ENCODE assay signal across 15 cellular contexts in genomic region chr15:29134239-29134638, GRCh38.
DNase-seq lines count a peak whose midpoint lies in the region; ATAC-seq and TF ChIP-seq lines count a peak whose summit lies in the region.
"Had no signal": no experiment of that assay in that cellular context is flagged by ENCODE, and none has a peak within 500 bp of the region (broad histone marks: within the 10 kb centered on the region; RNA-seq: fewer than 3 reads in every experiment).

No MANE protein-coding gene starts in this region.

- no peak overlapping the region for H3K27ac ChIP-seq in neuronal stem cell (replicated peaks; ENCODE audit: low read length)
- H3K27ac ChIP-seq in sigmoid colon: no peak overlapping the region
- H3K27ac ChIP-seq: BLaER1 treated with 17β-estradiol and CSF1 and Interleukin-3, amounts not matched to agents 10 nM and 100 nM had no signal

- no peak overlapping the region for H2BK15ac ChIP-seq in neuronal stem cell (ENCODE audit: low read length)

- no peak overlapping the region for H2BK12ac ChIP-seq in neuronal stem cell (ENCODE audit: low read length)

- H3K4ac ChIP-seq in neuronal stem cell (ENCODE audit: low read length): no peak overlapping the region

- no peak overlapping the region for H3K14ac ChIP-seq in neuronal stem cell (ENCODE audit: low read length)

- no peak for TF ChIP-seq POLR2A in sigmoid colon (IDR thresholded peaks at IDR 0.05)

- no peaks in the 10 kb centered on the region for H3K4me1 Mint-ChIP-seq in chondrocyte (ENCODE audit: low read depth)

- H2AK5ac ChIP-seq in neuronal stem cell (ENCODE audit: low read depth, low read length): no peak overlapping the region

- H3K4me3 Mint-ChIP-seq in chondrocyte (ENCODE audit: unreplicated experiment): no peak overlapping the region
- H3K4me3 Mint-ChIP-seq: CD4-positive, CD25-positive, alpha-beta regulatory T cell; GM23338 had no signal

- no peak overlapping the region for H2BK120ac ChIP-seq in neuronal stem cell (ENCODE audit: low read depth, low read length)

- no CpG with 5 or more reads among the region's 6 CpGs for WGBS in neuronal stem cell (ENCODE audit: extremely low coverage in 2 of 2, insufficient read length in 2 of 2, insufficient replicate concordance in 1 of 2), 2 donors
- 86 to 95% methylated on average over 6 of the region's 6 CpGs for WGBS in sigmoid colon, 2 donors

- H3K18ac ChIP-seq in neuronal stem cell (ENCODE audit: low read length): peak overlapping the region; percentile 46

- no peak overlapping the region for H2AFZ ChIP-seq in neuronal stem cell (ENCODE audit: low read length)
- H2AFZ ChIP-seq: GM23338 had no signal

- no peak overlapping the region for H4K8ac ChIP-seq in neuronal stem cell (ENCODE audit: low read depth, low read length)

- no peak overlapping the region for H4K91ac ChIP-seq in neuronal stem cell (ENCODE audit: low read depth, low read length, poor library complexity)

- H3K27ac Mint-ChIP-seq in chondrocyte (ENCODE audit: unreplicated experiment): no peak overlapping the region
- H3K27ac Mint-ChIP-seq: CD4-positive, CD25-positive, alpha-beta regulatory T cell; GM23338 had no signal

- no peaks in the 10 kb centered on the region for H3K36me3 Mint-ChIP-seq in chondrocyte (ENCODE audit: low read depth)
- H3K36me3 Mint-ChIP-seq: CD4-positive, CD25-positive, alpha-beta regulatory T cell had no signal

- DNase-seq in Right ventricle myocardium superior (peak; percentile 9), left ventricle myocardium superior (no peak), chondrocyte (ENCODE audit: low spot score) (peak; percentile 63), neuronal stem cell (ENCODE audit: low spot score) (no peak), sigmoid colon (peak; percentile 46), amniotic stem cell (lab: John Stamatoyannopoulos, UW) (no peak), middle frontal gyrus (ENCODE audit: extremely low spot score, low spot score) (no peak), GM19238 (ENCODE audit: insufficient read length, low spot score) (no peak)
- DNase-seq: ACHN; CD4-positive, CD25-positive, alpha-beta regulatory T cell; DMS53; GF-D8 had no signal

- no peak overlapping the region for H3K4me3 ChIP-seq in neuronal stem cell (ENCODE audit: low read length in 2 of 2)
- no peak overlapping the region for H3K4me3 ChIP-seq in sigmoid colon
- H3K4me3 ChIP-seq: BLaER1 treated with 17β-estradiol and CSF1 and Interleukin-3, amounts not matched to agents 10 nM and 100 nM; GM23338; HAP-1 had no signal

- no peak overlapping the region for H3K4me2 ChIP-seq in neuronal stem cell (ENCODE audit: insufficient read depth, low read length, poor library complexity, severe bottlenecking)
- H3K4me2 ChIP-seq: BLaER1 treated with 17β-estradiol and CSF1 and Interleukin-3, amounts not matched to agents 10 nM and 100 nM; GM23338 had no signal

- ATAC-seq in Right ventricle myocardium superior (ENCODE audit: poor library complexity): no peak
- ATAC-seq in left ventricle myocardium superior: no peak
- ATAC-seq: GM23338 had no signal

- H3K9me3 ChIP-seq in neuronal stem cell (replicated peaks in 1 of 2; ENCODE audit: control insufficient read depth in 2 of 2, insufficient read depth in 1 of 2, low read depth in 1 of 2, low read length in 2 of 2) (no peaks in the 10 kb centered on the region), sigmoid colon (no peaks in the 10 kb centered on the region)
- H3K9me3 ChIP-seq: BLaER1 treated with 17β-estradiol and CSF1 and Interleukin-3, amounts not matched to agents 10 nM and 100 nM; HAP-1 had no signal

- peaks cover 5 to 9% of the 10 kb centered on the region in 2 donors for H3K4me1 ChIP-seq in neuronal stem cell (ENCODE audit: control insufficient read depth in 2 of 2, insufficient read depth in 1 of 2, low read depth in 1 of 2, low read length in 2 of 2)
- H3K4me1 ChIP-seq in sigmoid colon: no peaks in the 10 kb centered on the region
- H3K4me1 ChIP-seq: HAP-1 had no signal

- no peak overlapping the region for H3K9ac ChIP-seq in neuronal stem cell (ENCODE audit: low read depth, low read length, poor library complexity)
- H3K9ac ChIP-seq: BLaER1 treated with 17β-estradiol and CSF1 and Interleukin-3, amounts not matched to agents 10 nM and 100 nM had no signal

- H3K79me1 ChIP-seq in neuronal stem cell (ENCODE audit: low read depth, low read length): peaks cover 1% of the 10 kb centered on the region

- TF ChIP-seq CTCF in chondrocyte (IDR thresholded peaks at IDR 0.05): no peak
- no peak for TF ChIP-seq CTCF in sigmoid colon (IDR thresholded peaks at IDR 0.05)

- H3K27me3 Mint-ChIP-seq in chondrocyte (ENCODE audit: low read depth): peaks cover 4% of the 10 kb centered on the region

- TF ChIP-seq EP300 in sigmoid colon (IDR thresholded peaks at IDR 0.05): no peak

- no peak overlapping the region for H3K23ac ChIP-seq in neuronal stem cell (ENCODE audit: low read depth, low read length, poor library complexity)

- intact Hi-C loops in Right ventricle myocardium superior (cut with DNase I): no loop called here
- intact Hi-C loops in left ventricle myocardium superior (cut with micrococcal nuclease): no loop called here
- intact Hi-C loops in sigmoid colon (cut with DNase I): no loop called here

- H3K36me3 ChIP-seq in neuronal stem cell (replicated peaks in 1 of 2; ENCODE audit: control insufficient read depth in 2 of 2, insufficient read depth in 2 of 2, low read length in 2 of 2) (no peaks in the 10 kb centered on the region), sigmoid colon (no peaks in the 10 kb centered on the region)
- H3K36me3 ChIP-seq: BLaER1 treated with 17β-estradiol and CSF1 and Interleukin-3, amounts not matched to agents 10 nM and 100 nM; HAP-1 had no signal

- H3K27me3 ChIP-seq in neuronal stem cell (ENCODE audit: control insufficient read depth in 3 of 3, insufficient read depth in 3 of 3, low read depth in 1 of 3, low read length in 3 of 3) (peaks cover 0 to 9% (median 0%) of the 10 kb centered on the region in 3 experiments), sigmoid colon (peaks cover 0 to 1% (median 0%) of the 10 kb centered on the region in 3 donors)
- H3K27me3 ChIP-seq: BLaER1 treated with 17β-estradiol and CSF1 and Interleukin-3, amounts not matched to agents 10 nM and 100 nM had no signal

- no peak overlapping the region for H2BK5ac ChIP-seq in neuronal stem cell (ENCODE audit: low read length)

- H3K9me3 Mint-ChIP-seq in chondrocyte (ENCODE audit: low read depth): no peaks in the 10 kb centered on the region
- H3K9me3 Mint-ChIP-seq: GM23338 had no signal

Comparison
In these comparisons a context has a peak if more than half of its experiments do, and no peak if none do; other contexts are left out.
1. DNase-seq: peak in Right ventricle myocardium superior (single experiment), chondrocyte (single experiment) and sigmoid colon (single experiment); none in left ventricle myocardium superior (single experiment), neuronal stem cell (single experiment), amniotic stem cell (single experiment), middle frontal gyrus (single experiment) and GM19238 (single experiment).